ENCODE assay signal across 1 cellular context in genomic region chr22:21952586-21953571, GRCh38.
TF ChIP-seq lines count a peak whose summit lies in the region.

Gene PPM1F, minus strand, starts transcription at chr22:21952848. Its CDS starts 6,800 bp downstream, at chr22:21946048.

TF ChIP-seq in HepG2, 621 proteins besides CTCF, POLR2A, EP300 and RAD21 (continued from another document):
- TF ChIP-seq ZBED4 (CRISPR knock-in tag; IDR thresholded peaks at IDR 0.05; ENCODE audit: borderline replicate concordance): no peak
- TF ChIP-seq HNF1A (IDR thresholded peaks at IDR 0.05; ENCODE audit: low read depth): no peak
- TF ChIP-seq HNF1A (CRISPR knock-in tag; IDR thresholded peaks at IDR 0.05; ENCODE audit: borderline replicate concordance): no peak
- 0 out of 2 replicates have a peak, but pooled peaks have one; percentile 49 for TF ChIP-seq ZBTB10 (CRISPR knock-in tag; IDR thresholded peaks at IDR 0.05; ENCODE audit: borderline replicate concordance)
- no peak for TF ChIP-seq ZNF740 (CRISPR knock-in tag; IDR thresholded peaks at IDR 0.05)
- no peak for TF ChIP-seq MAX (IDR thresholded peaks at IDR 0.05)
- TF ChIP-seq HIVEP1 (CRISPR knock-in tag; IDR thresholded peaks at IDR 0.05): no peak
- no peak for TF ChIP-seq FOXJ3 (CRISPR knock-in tag; IDR thresholded peaks at IDR 0.05; ENCODE audit: borderline replicate concordance)
- TF ChIP-seq DZIP1 (CRISPR knock-in tag; IDR thresholded peaks at IDR 0.05): no peak
- no peak for TF ChIP-seq ZBTB38 (CRISPR knock-in tag; IDR thresholded peaks at IDR 0.05)
- TF ChIP-seq ZC3H13 (CRISPR knock-in tag; IDR thresholded peaks at IDR 0.05): no peak
- peak; percentile 58; the same call in 1 of the 2 replicates for TF ChIP-seq SIN3A (IDR thresholded peaks at IDR 0.05; ENCODE audit: borderline replicate concordance, low read depth, low read length)
- no peak for TF ChIP-seq MATR3 (CRISPR knock-in tag; IDR thresholded peaks at IDR 0.05)
